Comparison of ENCODE assay signal across 2 cellular contexts in the genomic region with DNA sequence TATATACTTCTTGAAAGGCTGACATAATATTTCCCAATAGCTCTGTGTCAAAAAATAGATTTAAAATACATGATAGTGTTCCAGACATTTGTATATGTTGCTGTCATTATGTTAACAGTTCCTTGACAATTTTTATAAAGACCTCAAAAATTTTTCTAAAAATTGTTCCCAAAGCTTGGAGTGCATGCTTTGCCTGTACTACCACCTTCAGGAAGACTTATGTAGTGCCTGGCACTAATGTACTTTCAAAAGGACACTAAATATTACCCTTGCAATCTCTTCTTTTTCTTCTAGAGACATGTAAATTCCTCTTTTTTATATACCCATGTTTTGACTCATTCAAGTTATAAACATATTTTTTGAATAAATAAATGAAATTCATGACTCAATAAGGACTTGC.
TF ChIP-seq lines count a peak whose summit lies in the region.

No MANE protein-coding gene starts in this region.

TF ChIP-seq in A549, 52 proteins besides CTCF, POLR2A, EP300 and RAD21:
- no peak for TF ChIP-seq RNF2 (IDR thresholded peaks at IDR 0.05; ENCODE audit: borderline replicate concordance, low read depth)

TF ChIP-seq in H1, 55 proteins besides CTCF, POLR2A, EP300 and RAD21:
- TF ChIP-seq KDM5A (IDR thresholded peaks at IDR 0.05; ENCODE audit: low read length): peak; percentile 42; the same call in 1 of the 2 replicates
- no peak for TF ChIP-seq NRF1 (IDR thresholded peaks at IDR 0.05; ENCODE audit: low read depth, low read length)
